17 cellular contexts compared by ENCODE assay signal in the genomic region with DNA sequence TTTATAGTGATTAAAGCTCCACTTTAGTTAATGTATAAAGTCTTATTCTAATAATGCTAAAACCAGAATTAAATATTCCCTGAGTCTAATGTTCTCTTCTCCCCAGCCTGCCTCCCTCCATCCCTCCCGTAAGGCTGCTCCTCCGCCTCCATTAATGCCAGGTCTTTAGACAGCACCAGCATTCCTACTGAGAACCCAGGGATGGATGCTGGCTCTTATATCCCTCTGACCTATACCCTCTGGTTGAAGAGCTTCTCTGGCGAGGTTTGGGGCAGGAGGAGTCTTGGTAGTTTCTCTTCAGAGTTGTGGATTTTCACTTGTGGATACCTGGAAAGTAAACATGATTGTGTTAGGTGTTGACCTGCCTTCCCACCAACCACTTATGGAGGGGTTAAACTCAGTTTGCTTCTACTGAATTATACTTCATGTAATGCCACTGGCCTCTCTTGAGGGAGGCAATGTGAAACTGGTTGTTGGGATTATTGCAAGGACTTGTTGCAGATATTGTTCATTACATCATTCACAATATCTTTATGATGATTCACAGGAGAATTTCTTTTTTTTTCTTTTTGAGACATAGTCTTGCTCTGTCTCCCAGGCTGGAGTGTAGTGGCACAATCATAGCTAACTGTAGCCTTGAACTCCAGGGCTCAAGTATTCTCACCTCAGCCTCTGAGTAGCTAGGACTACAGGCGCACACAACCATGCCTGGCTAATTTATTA. TPM values are rescaled to one million over a fixed set of nuclear protein-coding genes. Genes with fewer than 3 reads are reported as not detected.
DNase-seq lines count a peak whose midpoint lies in the region; ATAC-seq and TF ChIP-seq lines count a peak whose summit lies in the region.
"Had no signal": no experiment of that assay in that cellular context is flagged by ENCODE, and none has a peak within 500 bp of the region (broad histone marks: within the 10 kb centered on the region; RNA-seq: fewer than 3 reads in every experiment).

No MANE protein-coding gene starts in this region.

- TF ChIP-seq CTCF in activated CD8-positive, alpha-beta T cell treated with anti-CD3 and anti-CD28 coated beads for 36 hours (IDR thresholded peaks at IDR 0.05), result no peak
- TF ChIP-seq CTCF in RWPE2 (IDR thresholded peaks at IDR 0.05; ENCODE audit: poor library complexity, severe bottlenecking), result no peak
- no peak for TF ChIP-seq CTCF in fibroblast of mammary gland (conservative IDR thresholded peaks at IDR 0.05; ENCODE audit: control insufficient read depth, insufficient read depth, low read depth, low read length)
- TF ChIP-seq CTCF in body of pancreas (IDR thresholded peaks at IDR 0.05), result no peak

- H3K4me3 Mint-ChIP-seq in activated CD8-positive, alpha-beta T cell treated with anti-CD3 and anti-CD28 coated beads for 36 hours, result no peak overlapping the region
- H3K4me3 Mint-ChIP-seq in activated CD8-positive, alpha-beta T cell treated with anti-CD3 and anti-CD28 coated beads, Interleukin-2, amount 10 ng/mL, durations not matched to agents 7 days and 5 days, result no peak overlapping the region
- H3K4me3 Mint-ChIP-seq: activated CD4-positive, alpha-beta T cell treated with anti-CD3 and anti-CD28 coated beads for 36 hours had no signal

- peaks cover 6% of the 10 kb centered on the region for H3K4me1 Mint-ChIP-seq in activated CD8-positive, alpha-beta T cell treated with anti-CD3 and anti-CD28 coated beads for 36 hours (ENCODE audit: low read depth)
- no peaks in the 10 kb centered on the region for H3K4me1 Mint-ChIP-seq in activated CD8-positive, alpha-beta T cell treated with anti-CD3 and anti-CD28 coated beads, Interleukin-2, amount 10 ng/mL, durations not matched to agents 7 days and 5 days (ENCODE audit: low read depth)

- H3K4me3 ChIP-seq in RWPE2 (ENCODE audit: severe bottlenecking) (no peak overlapping the region), fibroblast of mammary gland (ENCODE audit: control insufficient read depth, low read depth, low read length) (no peak overlapping the region), trophoblast cell (ENCODE audit: low read depth, low read length) (no peak overlapping the region), body of pancreas (no peak overlapping the region)
- H3K4me3 ChIP-seq: colonic mucosa, gastroesophageal sphincter, spleen, thyroid gland had no signal

- no peak for TF ChIP-seq POLR2A in body of pancreas (IDR thresholded peaks at IDR 0.05)

- POLR2A ChIA-PET in activated CD8-positive, alpha-beta T cell treated with anti-CD3 and anti-CD28 coated beads for 36 hours (lab: Charles Lee), result interaction anchor here (1.0 kb wide), 1 partner anchor 42 kb away, joined by 3 read pairs; the partner anchor contains the start of gene DAZAP2
- POLR2A ChIA-PET in activated CD8-positive, alpha-beta T cell treated with anti-CD3 and anti-CD28 coated beads, Interleukin-2, amount 10 ng/mL, durations not matched to agents 7 days and 5 days (lab: Charles Lee), result no interaction called here

- no peak overlapping the region for H3K4ac ChIP-seq in trophoblast cell (ENCODE audit: low read depth, low read length)

- H2BK5ac ChIP-seq in trophoblast cell (ENCODE audit: low read depth, low read length, poor library complexity), result no peak overlapping the region

- peak overlapping the region; percentile 34 for H3K27ac ChIP-seq in RWPE2 (ENCODE audit: poor library complexity, severe bottlenecking)
- H3K27ac ChIP-seq in trophoblast cell (ENCODE audit: low read depth, low read length), result no peak overlapping the region
- no peak overlapping the region for H3K27ac ChIP-seq in body of pancreas
- no peak overlapping the region for H3K27ac ChIP-seq in substantia nigra (ENCODE audit: low read depth, low read length, poor library complexity, severe bottlenecking)
- H3K27ac ChIP-seq: 22Rv1, colonic mucosa, gastroesophageal sphincter, spleen, thyroid gland had no signal

- H3K23ac ChIP-seq in trophoblast cell (ENCODE audit: low read length), result no peak overlapping the region

- H3K9me3 ChIP-seq in RWPE2 (ENCODE audit: severe bottlenecking) (no peaks in the 10 kb centered on the region), trophoblast cell (ENCODE audit: insufficient read depth, low read depth, low read length) (no peaks in the 10 kb centered on the region), body of pancreas (no peaks in the 10 kb centered on the region)
- H3K9me3 ChIP-seq: colonic mucosa, gastroesophageal sphincter, spleen, thyroid gland had no signal

- peaks cover 12% of the 10 kb centered on the region for H3K36me3 Mint-ChIP-seq in activated CD8-positive, alpha-beta T cell treated with anti-CD3 and anti-CD28 coated beads for 36 hours (ENCODE audit: low read depth)
- H3K36me3 Mint-ChIP-seq in activated CD8-positive, alpha-beta T cell treated with anti-CD3 and anti-CD28 coated beads, Interleukin-2, amount 10 ng/mL, durations not matched to agents 7 days and 5 days (ENCODE audit: low read depth), result peaks cover 34% of the 10 kb centered on the region

- peak overlapping the region; percentile 71 for H3K27ac Mint-ChIP-seq in activated CD8-positive, alpha-beta T cell treated with anti-CD3 and anti-CD28 coated beads for 36 hours
- no peak overlapping the region for H3K27ac Mint-ChIP-seq in activated CD8-positive, alpha-beta T cell treated with anti-CD3 and anti-CD28 coated beads, Interleukin-2, amount 10 ng/mL, durations not matched to agents 7 days and 5 days
- H3K27ac Mint-ChIP-seq: activated T-helper 2 cell treated with anti-CD3 and anti-CD28 coated beads, Interferon-gamma antibody, Interleukin-2, Interleukin-4, amounts not matched to agents 10 μg/mL and 5 μg/mL and 100 μg/mL, durations not matched to agents 14 hours and 24 hours and 36 hours had no signal

- no peak overlapping the region for H4K12ac ChIP-seq in trophoblast cell (ENCODE audit: low read depth, low read length)

- no peaks in the 10 kb centered on the region for H3K79me2 ChIP-seq in trophoblast cell (ENCODE audit: control insufficient read depth, insufficient read depth, low read length, poor library complexity)

- no peaks in the 10 kb centered on the region for H3K27me3 ChIP-seq in RWPE2 (ENCODE audit: insufficient read depth, poor library complexity, severe bottlenecking)
- H3K27me3 ChIP-seq in trophoblast cell (ENCODE audit: insufficient read depth, low read length), result no peaks in the 10 kb centered on the region
- H3K27me3 ChIP-seq in body of pancreas, result no peaks in the 10 kb centered on the region
- H3K27me3 ChIP-seq: colonic mucosa, spleen, thyroid gland had no signal

- H3K27me3 Mint-ChIP-seq in activated CD8-positive, alpha-beta T cell treated with anti-CD3 and anti-CD28 coated beads for 36 hours, result no peaks in the 10 kb centered on the region
- no peaks in the 10 kb centered on the region for H3K27me3 Mint-ChIP-seq in activated CD8-positive, alpha-beta T cell treated with anti-CD3 and anti-CD28 coated beads, Interleukin-2, amount 10 ng/mL, durations not matched to agents 7 days and 5 days (ENCODE audit: low read depth)
- H3K27me3 Mint-ChIP-seq: activated CD4-positive, alpha-beta T cell treated with anti-CD3 and anti-CD28 coated beads for 36 hours had no signal

- no peak overlapping the region for H4K8ac ChIP-seq in trophoblast cell (ENCODE audit: low read depth, low read length)

- H2BK120ac ChIP-seq in trophoblast cell (ENCODE audit: insufficient read depth, low read length, poor library complexity), result no peak overlapping the region

- H3K4me1 ChIP-seq in RWPE2 (ENCODE audit: insufficient read depth, poor library complexity, severe bottlenecking), result peaks cover 14% of the 10 kb centered on the region
- peaks cover 0 to 2% of the 10 kb centered on the region in 2 experiments for H3K4me1 ChIP-seq in trophoblast cell (ENCODE audit: control insufficient read depth in 1 of 2, insufficient read depth in 2 of 2, low read length in 2 of 2)
- no peaks in the 10 kb centered on the region for H3K4me1 ChIP-seq in body of pancreas
- H3K4me1 ChIP-seq: colonic mucosa, gastroesophageal sphincter, thyroid gland had no signal

- no peaks in the 10 kb centered on the region for H3K79me1 ChIP-seq in trophoblast cell (ENCODE audit: low read length)

- H3K14ac ChIP-seq in trophoblast cell (ENCODE audit: low read length), result no peak overlapping the region

- WGBS in trophoblast cell (ENCODE audit: extremely low coverage, insufficient coverage, insufficient read length), result no CpG with 5 or more reads among the region's 4 CpGs
- 84 to 85% methylated on average over 4 of the region's 4 CpGs for WGBS in body of pancreas, 2 donors

- H3K18ac ChIP-seq in trophoblast cell (ENCODE audit: low read length), result no peak overlapping the region

- no peak for ATAC-seq in activated CD8-positive, alpha-beta T cell treated with anti-CD3 and anti-CD28 coated beads for 36 hours
- ATAC-seq in activated CD8-positive, alpha-beta T cell treated with anti-CD3 and anti-CD28 coated beads, Interleukin-2, amount 10 ng/mL, durations not matched to agents 7 days and 5 days, result no peak
- peak; percentile 87 for ATAC-seq in RWPE2 (ENCODE audit: low read depth)
- ATAC-seq in body of pancreas, result no peak
- ATAC-seq: activated CD4-positive, alpha-beta T cell treated with anti-CD3 and anti-CD28 coated beads for 36 hours; gastroesophageal sphincter; left colon had no signal

- H3K36me3 ChIP-seq in RWPE2 (ENCODE audit: low read depth) (no peaks in the 10 kb centered on the region), trophoblast cell (ENCODE audit: control insufficient read depth in 1 of 2, insufficient read depth in 2 of 2, low read length in 2 of 2) (no peaks in the 10 kb centered on the region), body of pancreas (replicated peaks in 1 of 2; ENCODE audit: insufficient read depth in 1 of 2, low read depth in 2 of 2) (no peaks in the 10 kb centered on the region)
- H3K36me3 ChIP-seq: colonic mucosa, gastroesophageal sphincter, thyroid gland had no signal

- no peak overlapping the region for H2BK12ac ChIP-seq in trophoblast cell (ENCODE audit: low read length)

- intact Hi-C loops in activated CD8-positive, alpha-beta T cell treated with anti-CD3 and anti-CD28 coated beads for 36 hours (cut with micrococcal nuclease), result no loop called here
- intact Hi-C loops in body of pancreas (cut with DNase I), result no loop called here

- H4K91ac ChIP-seq in trophoblast cell (ENCODE audit: low read depth, low read length), result no peak overlapping the region

- CTCF ChIA-PET in activated CD8-positive, alpha-beta T cell treated with anti-CD3 and anti-CD28 coated beads for 36 hours (lab: Charles Lee), result interaction anchor here (1.0 to 2.4 kb wide), 4 partner anchors 12 to 139 kb away, joined by 3 to 11 read pairs (median 3); partner anchors contain the start of gene SMAGP
- CTCF ChIA-PET in activated CD8-positive, alpha-beta T cell treated with anti-CD3 and anti-CD28 coated beads, Interleukin-2, amount 10 ng/mL, durations not matched to agents 7 days and 5 days (lab: Charles Lee), result interaction anchor here (2.4 to 2.6 kb wide), 2 partner anchors 11 to 60 kb away, joined by 10 to 12 read pairs; partner anchors contain the start of gene SMAGP

- H2AK5ac ChIP-seq in trophoblast cell (ENCODE audit: low read length), result no peak overlapping the region

- no peak overlapping the region for H3K4me2 ChIP-seq in trophoblast cell (ENCODE audit: low read length)

- H3K9ac ChIP-seq in trophoblast cell (ENCODE audit: low read length), result no peak overlapping the region

- no peak for DNase-seq in activated CD8-positive, alpha-beta T cell treated with anti-CD3 and anti-CD28 coated beads for 36 hours
- no peak for DNase-seq in activated CD8-positive, alpha-beta T cell treated with anti-CD3 and anti-CD28 coated beads, Interleukin-2, amount 10 ng/mL, durations not matched to agents 7 days and 5 days
- DNase-seq in RWPE2 (ENCODE audit: low spot score), result no peak
- DNase-seq in fibroblast of mammary gland (ENCODE audit: low read depth), result peak; percentile 47
- peak; percentile 42 to 80 for DNase-seq in trophoblast cell
- DNase-seq in body of pancreas, result no peak
- no peak for DNase-seq in activated CD4-positive, alpha-beta T cell treated with anti-CD3 and anti-CD28 coated beads, Interleukin-2, amount 50 U/mL, for 1 hour
- DNase-seq in substantia nigra (lab: John Stamatoyannopoulos, UW), result no peak
- DNase-seq: activated CD4-positive, alpha-beta T cell treated with anti-CD3 and anti-CD28 coated beads for 36 hours; colonic mucosa; left colon; NCI-H2171; spleen; thyroid gland had no signal

- H3K9me3 Mint-ChIP-seq in activated CD8-positive, alpha-beta T cell treated with anti-CD3 and anti-CD28 coated beads for 36 hours, result no peaks in the 10 kb centered on the region
- no peaks in the 10 kb centered on the region for H3K9me3 Mint-ChIP-seq in activated CD8-positive, alpha-beta T cell treated with anti-CD3 and anti-CD28 coated beads, Interleukin-2, amount 10 ng/mL, durations not matched to agents 7 days and 5 days (ENCODE audit: insufficient read depth)
- H3K9me3 Mint-ChIP-seq: activated T-helper 2 cell treated with anti-CD3 and anti-CD28 coated beads, Interferon-gamma antibody, Interleukin-2, Interleukin-4, amounts not matched to agents 10 μg/mL and 5 μg/mL and 100 μg/mL, durations not matched to agents 14 hours and 24 hours and 36 hours had no signal

- no peak overlapping the region for H2AFZ ChIP-seq in trophoblast cell (ENCODE audit: insufficient read depth, low read length, poor library complexity)

RNA-seq across cellular contexts. Expression of gene SMAGP, which starts 11.1 kb away (rescaled TPM):
- total RNA-seq in activated CD8-positive, alpha-beta T cell treated with anti-CD3 and anti-CD28 coated beads for 36 hours, result 1 to 10 TPM in 1 of 2 experiments, under 1 TPM in 1; 0.96 to 1.4 TPM
- 1 to 10 TPM; 4.3 to 4.7 TPM for total RNA-seq in activated CD8-positive, alpha-beta T cell treated with anti-CD3 and anti-CD28 coated beads, Interleukin-2, amount 10 ng/mL, durations not matched to agents 7 days and 5 days
- polyA plus RNA-seq in trophoblast cell (2013), result 119 and 122 TPM in 2 replicates
- 1 to 10 TPM; 7.0 to 8.6 TPM for total RNA-seq in body of pancreas
- total RNA-seq: activated T-helper 2 cell treated with anti-CD3 and anti-CD28 coated beads, Interferon-gamma antibody, Interleukin-2, Interleukin-4, amounts not matched to agents 10 μg/mL and 5 μg/mL and 100 μg/mL, durations not matched to agents 14 hours and 24 hours and 36 hours had no signal

RNA-seq across cellular contexts. Expression of gene BIN2, which starts 42.6 kb away (rescaled TPM):
- 10 to 100 TPM; 39.5 to 41.7 TPM for total RNA-seq in activated CD8-positive, alpha-beta T cell treated with anti-CD3 and anti-CD28 coated beads for 36 hours
- total RNA-seq in activated CD8-positive, alpha-beta T cell treated with anti-CD3 and anti-CD28 coated beads, Interleukin-2, amount 10 ng/mL, durations not matched to agents 7 days and 5 days, result 100 to 1,000 TPM; 158 to 161 TPM
- 1.5 and 1.6 TPM in 2 replicates for polyA plus RNA-seq in trophoblast cell (2013)
- total RNA-seq in body of pancreas, result 1 to 10 TPM; 1.0 to 1.3 TPM

RNA-seq across cellular contexts. Expression of gene DAZAP2, which starts 42.7 kb away (rescaled TPM):
- 10 to 100 TPM; 91.7 to 98.3 TPM for total RNA-seq in activated CD8-positive, alpha-beta T cell treated with anti-CD3 and anti-CD28 coated beads for 36 hours
- total RNA-seq in activated CD8-positive, alpha-beta T cell treated with anti-CD3 and anti-CD28 coated beads, Interleukin-2, amount 10 ng/mL, durations not matched to agents 7 days and 5 days, result 100 to 1,000 TPM; 186 TPM
- polyA plus RNA-seq in trophoblast cell (2013), result 132 and 144 TPM in 2 replicates
- 10 to 100 TPM; 77.1 to 87.7 TPM for total RNA-seq in body of pancreas

Comparison
In these comparisons a context has a peak if more than half of its experiments do, and no peak if none do; other contexts are left out.
1. DNase-seq: peak in fibroblast of mammary gland (single experiment) and trophoblast cell (2 of 2); none in activated CD8-positive, alpha-beta T cell treated with anti-CD3 and anti-CD28 coated beads for 36 hours (single experiment), activated CD8-positive, alpha-beta T cell treated with anti-CD3 and anti-CD28 coated beads, Interleukin-2, amount 10 ng/mL, durations not matched to agents 7 days and 5 days (single experiment), RWPE2 (single experiment), body of pancreas (0 of 4), activated CD4-positive, alpha-beta T cell treated with anti-CD3 and anti-CD28 coated beads, Interleukin-2, amount 50 U/mL, for 1 hour (single experiment) and substantia nigra (0 of 49).
2. RNA of gene BIN2, which starts 42.6 kb away (total RNA-seq): 158 to 161 TPM in activated CD8-positive, alpha-beta T cell treated with anti-CD3 and anti-CD28 coated beads, Interleukin-2, amount 10 ng/mL, durations not matched to agents 7 days and 5 days and 39.5 to 41.7 TPM in activated CD8-positive, alpha-beta T cell treated with anti-CD3 and anti-CD28 coated beads for 36 hours; 1.0 to 1.3 TPM in body of pancreas; every median in the first group is over 10 times any median in the second.